In the genomic region with DNA sequence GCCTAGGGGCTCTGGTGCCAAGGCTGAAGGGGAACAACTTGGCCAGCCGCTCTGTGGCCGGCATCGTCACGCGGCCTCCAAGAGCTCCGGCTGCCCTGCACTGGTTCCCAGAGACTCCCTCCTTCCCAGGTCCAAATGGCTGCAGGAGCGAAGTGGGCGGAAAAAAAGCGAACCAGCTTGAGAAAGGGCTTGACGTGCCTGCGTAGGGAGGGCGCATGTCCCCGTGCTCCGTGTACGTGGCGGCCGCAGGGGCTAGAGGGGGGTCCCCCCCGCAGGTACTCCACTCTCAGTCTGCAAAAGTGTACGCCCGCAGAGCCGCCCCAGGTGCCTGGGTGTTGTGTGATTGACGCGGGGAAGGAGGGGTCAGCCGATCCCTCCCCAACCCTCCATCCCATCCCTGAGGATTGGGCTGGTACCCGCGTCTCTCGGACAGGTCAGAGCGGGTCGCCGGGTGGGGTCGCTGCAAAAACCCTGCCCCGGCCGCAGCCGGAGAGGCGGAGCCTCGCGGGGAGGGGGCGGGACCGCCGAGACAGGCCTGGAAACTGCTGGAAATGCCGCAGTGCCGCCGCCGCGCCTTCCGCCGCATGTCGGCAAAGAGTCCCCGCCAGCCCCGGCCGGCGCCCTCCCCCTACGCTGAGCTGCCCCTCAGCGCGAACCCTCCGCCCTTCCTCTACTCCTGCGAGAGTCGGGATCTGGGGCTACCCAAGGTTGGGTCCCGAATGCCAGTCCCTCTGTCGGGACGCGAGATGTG, we compare ENCODE assay signal across 8 cellular contexts. TPM values are rescaled to one million over a fixed set of nuclear protein-coding genes. Genes with fewer than 3 reads are reported as not detected.
DNase-seq lines count a peak whose midpoint lies in the region; ATAC-seq and TF ChIP-seq lines count a peak whose summit lies in the region.

No MANE protein-coding gene starts in this region.

- TF ChIP-seq POLR2A in heart left ventricle (IDR thresholded peaks at IDR 0.05): peak in 1 of 2 donors; percentile 18

- peak overlapping the region; percentile 90 to 100 (median 98) for H3K27ac ChIP-seq in heart left ventricle
- H3K27ac ChIP-seq in upper lobe of right lung: peak overlapping the region; percentile 93

- intact Hi-C loops in heart left ventricle (cut with DNase I): loop anchor here in 2 of 10 donors (1.0 to 10.0 kb wide), 3 partner anchors 25 to 611 kb away; a partner anchor contains a TSS
- intact Hi-C loops in posterior cingulate gyrus (cut with DNase I): no loop called here
- intact Hi-C loops in upper lobe of right lung (cut with DNase I): no loop called here

- no peaks in the 10 kb centered on the region for H3K9me3 ChIP-seq in heart left ventricle
- no peaks in the 10 kb centered on the region for H3K9me3 ChIP-seq in upper lobe of right lung

- peak; percentile 81 for ATAC-seq in SK-N-SH treated with all-trans-retinoic acid at 6 μM for 48 hours
- ATAC-seq in heart left ventricle: peak; percentile 57 to 85 (median 81)
- ATAC-seq in upper lobe of right lung: peak; percentile 86

- peak; percentile 93 for DNase-seq in GM03348 (ENCODE audit: low spot score)
- peak; percentile 67 for DNase-seq in GOT3 (lab: John Stamatoyannopoulos, UW)
- peak; percentile 78 for DNase-seq in LHCN-M2 (ENCODE audit: low read depth)
- peak; percentile 70 for DNase-seq in activated naive CD8-positive, alpha-beta T cell treated with anti-CD3 and anti-CD28 coated beads, Interleukin-2, amount 50 U/mL, for 16 hours (ENCODE audit: low read depth, low spot score)
- peak; percentile 91 to 95 (median 94) for DNase-seq in heart left ventricle
- DNase-seq in posterior cingulate gyrus: peak; percentile 70 to 98 (median 80)
- peak; percentile 97 for DNase-seq in upper lobe of right lung

- no peaks in the 10 kb centered on the region for H3K27me3 ChIP-seq in heart left ventricle
- H3K27me3 ChIP-seq in upper lobe of right lung: no peaks in the 10 kb centered on the region

- peaks cover 2 to 32% (median 28%) of the 10 kb centered on the region in 9 donors for H3K36me3 ChIP-seq in heart left ventricle
- H3K36me3 ChIP-seq in upper lobe of right lung: peaks cover 24% of the 10 kb centered on the region

- TF ChIP-seq CTCF in heart left ventricle (IDR thresholded peaks at IDR 0.05) (peak in 10 of 12 donors; percentile 9 to 61 (median 40)), upper lobe of right lung (IDR thresholded peaks at IDR 0.05) (peak; percentile 19)

- H3K4me3 ChIP-seq in heart left ventricle: peak overlapping the region; percentile 69 to 98 (median 81)
- peak overlapping the region; percentile 96 for H3K4me3 ChIP-seq in upper lobe of right lung

- H3K4me1 ChIP-seq in heart left ventricle: peaks cover 0 to 38% (median 35%) of the 10 kb centered on the region in 12 donors
- peaks cover 18% of the 10 kb centered on the region for H3K4me1 ChIP-seq in upper lobe of right lung

- 0 to 1% (median 1%) methylated on average over 41 to 62 of the region's 62 CpGs for WGBS in heart left ventricle, 4 donors

TF ChIP-seq in SK-N-SH treated with all-trans-retinoic acid at 6 μM for 48 hours, 23 proteins besides CTCF, POLR2A, EP300 and RAD21:
- TF ChIP-seq, protein P1, sequence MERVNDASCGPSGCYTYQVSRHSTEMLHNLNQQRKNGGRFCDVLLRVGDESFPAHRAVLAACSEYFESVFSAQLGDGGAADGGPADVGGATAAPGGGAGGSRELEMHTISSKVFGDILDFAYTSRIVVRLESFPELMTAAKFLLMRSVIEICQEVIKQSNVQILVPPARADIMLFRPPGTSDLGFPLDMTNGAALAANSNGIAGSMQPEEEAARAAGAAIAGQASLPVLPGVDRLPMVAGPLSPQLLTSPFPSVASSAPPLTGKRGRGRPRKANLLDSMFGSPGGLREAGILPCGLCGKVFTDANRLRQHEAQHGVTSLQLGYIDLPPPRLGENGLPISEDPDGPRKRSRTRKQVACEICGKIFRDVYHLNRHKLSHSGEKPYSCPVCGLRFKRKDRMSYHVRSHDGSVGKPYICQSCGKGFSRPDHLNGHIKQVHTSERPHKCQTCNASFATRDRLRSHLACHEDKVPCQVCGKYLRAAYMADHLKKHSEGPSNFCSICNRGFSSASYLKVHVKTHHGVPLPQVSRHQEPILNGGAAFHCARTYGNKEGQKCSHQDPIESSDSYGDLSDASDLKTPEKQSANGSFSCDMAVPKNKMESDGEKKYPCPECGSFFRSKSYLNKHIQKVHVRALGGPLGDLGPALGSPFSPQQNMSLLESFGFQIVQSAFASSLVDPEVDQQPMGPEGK (CRISPR knock-in tag; IDR thresholded peaks at IDR 0.05; ENCODE audit: borderline replicate concordance): peak; percentile 67; the same call in 1 of the 2 replicates
- TF ChIP-seq ZFP30 (CRISPR knock-in tag; IDR thresholded peaks at IDR 0.05): no peak
- TF ChIP-seq GLIS3 (CRISPR knock-in tag; IDR thresholded peaks at IDR 0.05): 0 out of 2 replicates have a peak, but pooled peaks have one; percentile 19

RNA-seq across cellular contexts. Expression of a gene that starts 0.8 kb away (rescaled TPM):
- total RNA-seq in LHCN-M2 (2014; rRNA removed) (1,077 and 1,155 TPM in 2 replicates), heart left ventricle (1,000 to 10,000 TPM in 2 of 9 donors, 100 to 1,000 TPM in 7; 725 to 1,040 (median 857) TPM), upper lobe of right lung (660 TPM)
- 622 TPM for polyA plus RNA-seq in LHCN-M2 (2012)
- 100 to 1,000 TPM; 375 to 959 TPM for polyA plus RNA-seq in heart left ventricle

RNA-seq across cellular contexts. Expression of a gene that starts 11.2 kb away (rescaled TPM):
- total RNA-seq in LHCN-M2 (2014; rRNA removed): 111 and 117 TPM in 2 replicates
- 90.7 TPM for polyA plus RNA-seq in LHCN-M2 (2012)
- 10 to 100 TPM; 18.1 to 35.6 (median 26.4) TPM for total RNA-seq in heart left ventricle
- 10 to 100 TPM; 10.2 to 36.7 TPM for polyA plus RNA-seq in heart left ventricle
- total RNA-seq in upper lobe of right lung: 32.3 TPM

RNA-seq across cellular contexts. Expression of a gene that starts 19.3 kb away (rescaled TPM):
- total RNA-seq in LHCN-M2 (2014; rRNA removed): 8.6 and 11.5 TPM in 2 replicates
- 5.1 TPM for polyA plus RNA-seq in LHCN-M2 (2012)
- 10 to 100 TPM in 1 of 9 donors, 1 to 10 TPM in 8; 2.5 to 13.1 (median 3.8) TPM for total RNA-seq in heart left ventricle
- polyA plus RNA-seq in heart left ventricle: 1 to 10 TPM; 4.0 to 5.8 TPM
- 7.1 TPM for total RNA-seq in upper lobe of right lung

RNA-seq across cellular contexts. Expression of a gene that starts 22.7 kb away (rescaled TPM):
- total RNA-seq in LHCN-M2 (2014; rRNA removed): 58.5 and 77.7 TPM in 2 replicates
- polyA plus RNA-seq in LHCN-M2 (2012): 53.2 TPM
- 100 to 1,000 TPM in 8 of 9 donors, 10 to 100 TPM in 1; 94.9 to 319 (median 136) TPM for total RNA-seq in heart left ventricle
- 10 to 100 TPM; 48.0 to 77.5 TPM for polyA plus RNA-seq in heart left ventricle
- total RNA-seq in upper lobe of right lung: 59.8 TPM

RNA-seq across cellular contexts. Expression of a gene that starts 24.2 kb away (rescaled TPM):
- total RNA-seq in LHCN-M2 (2014; rRNA removed) (not detected in 2 replicates), heart left ventricle (1 to 10 TPM in 1 of 9 donors, under 1 TPM in 4, not detected in 4; 0.21 to 5.3 (median 0.45) TPM), upper lobe of right lung (not detected)
- polyA plus RNA-seq in LHCN-M2 (2012): 0.11 TPM
- polyA plus RNA-seq in heart left ventricle: 1 to 10 TPM in 1 of 2 donors, under 1 TPM in 1; 0.37 to 1.4 TPM

Comparison
In these comparisons a context has a peak if more than half of its experiments do, and no peak if none do; other contexts are left out.
1. Peak in every context shown above with its lines: DNase-seq, ATAC-seq, H3K4me3 ChIP-seq and H3K27ac ChIP-seq.